Comparison of ENCODE assay signal across 17 cellular contexts in genomic region chr12:22413592-22413991, GRCh38.
A peak's percentile ranks its signal among the peaks of the same experiment; 100 is the strongest.
DNase-seq lines count a peak whose midpoint lies in the region; ATAC-seq and TF ChIP-seq lines count a peak whose summit lies in the region.
"Had no signal": no experiment of that assay in that cellular context is flagged by ENCODE, and none has a peak within 500 bp of the region (broad histone marks: within the 10 kb centered on the region; RNA-seq: fewer than 3 reads in every experiment).

No MANE protein-coding gene starts in this region.

- no peaks in the 10 kb centered on the region for H3K9me3 Mint-ChIP-seq in activated CD4-positive, alpha-beta T cell treated with anti-CD3 and anti-CD28 coated beads, Interleukin-2, amount 10 ng/mL, durations not matched to agents 24 days and 14 days
- no peaks in the 10 kb centered on the region for H3K9me3 Mint-ChIP-seq in H9

- no peak overlapping the region for H3K56ac ChIP-seq in H9 (ENCODE audit: insufficient read length, low read depth, low read length)

- H3K27ac ChIP-seq in heart right ventricle, result peak overlapping the region in 7 of 10 donors; percentile 3 to 64 (median 20)
- no peak overlapping the region for H3K27ac ChIP-seq in psoas muscle
- H3K27ac ChIP-seq in H9 (ENCODE audit: insufficient read length, low read depth, low read length), result no peak overlapping the region
- H3K27ac ChIP-seq: BLaER1 had no signal

- WGBS in heart right ventricle, 2 donors, result 52 to 64% methylated on average over 3 of the region's 3 CpGs
- WGBS in psoas muscle, 3 donors, result 37 to 50% (median 50%) methylated on average over 3 of the region's 3 CpGs
- no CpG with 5 or more reads among the region's 3 CpGs for WGBS in H9 (ENCODE audit: extremely low coverage, insufficient read length, low lambda C conversion rate)

- H3K23ac ChIP-seq in H9 (ENCODE audit: insufficient read length, low read depth, low read length), result no peak overlapping the region

- H3K4me1 ChIP-seq in heart right ventricle (peaks cover 0 to 34% (median 10%) of the 10 kb centered on the region in 9 donors), psoas muscle (peaks cover 6% of the 10 kb centered on the region), H9 (ENCODE audit: insufficient read depth, low read length) (no peaks in the 10 kb centered on the region)
- H3K4me1 ChIP-seq: BLaER1 had no signal

- H3K4ac ChIP-seq in H9 (ENCODE audit: low read depth, low read length), result no peak overlapping the region

- no peaks in the 10 kb centered on the region for H3K36me3 Mint-ChIP-seq in activated CD4-positive, alpha-beta T cell treated with anti-CD3 and anti-CD28 coated beads, Interleukin-2, amount 10 ng/mL, durations not matched to agents 24 days and 14 days (ENCODE audit: low read depth)
- H3K36me3 Mint-ChIP-seq in H9 (ENCODE audit: insufficient read depth in 1 of 3, low read depth in 3 of 3), result no peaks in the 10 kb centered on the region

- H3K9me3 ChIP-seq in heart right ventricle, result no peaks in the 10 kb centered on the region
- H3K9me3 ChIP-seq in psoas muscle, result no peaks in the 10 kb centered on the region
- no peaks in the 10 kb centered on the region for H3K9me3 ChIP-seq in H9 (ENCODE audit: control insufficient read depth, low read depth, low read length)
- H3K9me3 ChIP-seq: BLaER1 had no signal

- no peak overlapping the region for H2BK5ac ChIP-seq in H9 (ENCODE audit: insufficient read length, low read length)

- no peaks in the 10 kb centered on the region for H3K36me3 ChIP-seq in heart right ventricle
- H3K36me3 ChIP-seq in psoas muscle (ENCODE audit: insufficient read depth in 1 of 2, low read depth in 1 of 2), result no peaks in the 10 kb centered on the region
- H3K36me3 ChIP-seq: BLaER1 had no signal

- H3K4me2 ChIP-seq in H9 (ENCODE audit: insufficient read depth, insufficient read length, low read length), result no peak overlapping the region
- H3K4me2 ChIP-seq: BLaER1 had no signal

- H4K5ac ChIP-seq in H9 (ENCODE audit: insufficient read length, low read depth, low read length), result no peak overlapping the region

- no peak overlapping the region for H2BK20ac ChIP-seq in H9 (ENCODE audit: low read depth, low read length, poor library complexity, severe bottlenecking)

- H3T11ph ChIP-seq in H9 (ENCODE audit: low read length), result no peak overlapping the region

- no peak overlapping the region for H2AK5ac ChIP-seq in H9 (ENCODE audit: insufficient read length, low read length)

- TF ChIP-seq CTCF in heart right ventricle (IDR thresholded peaks at IDR 0.05) (no peak), psoas muscle (IDR thresholded peaks at IDR 0.05) (no peak), H9 (conservative IDR thresholded peaks at IDR 0.05) (no peak)

- no peak overlapping the region for H4K8ac ChIP-seq in H9 (replicated peaks; ENCODE audit: insufficient read length, low read depth, low read length)

- H3K18ac ChIP-seq in H9 (ENCODE audit: insufficient read length, low read depth, low read length), result no peak overlapping the region

- no peak overlapping the region for H4K91ac ChIP-seq in H9 (ENCODE audit: insufficient read length, low read depth, low read length)

- H3K27ac Mint-ChIP-seq in activated CD4-positive, alpha-beta T cell treated with anti-CD3 and anti-CD28 coated beads, Interleukin-2, amount 10 ng/mL, durations not matched to agents 24 days and 14 days, result no peak overlapping the region
- no peak overlapping the region for H3K27ac Mint-ChIP-seq in H9

- no peak overlapping the region for H2BK12ac ChIP-seq in H9 (ENCODE audit: insufficient read length, low read depth, low read length)

- no peak overlapping the region for H3K4me3 Mint-ChIP-seq in activated CD4-positive, alpha-beta T cell treated with anti-CD3 and anti-CD28 coated beads, Interleukin-2, amount 10 ng/mL, durations not matched to agents 24 days and 14 days
- H3K4me3 Mint-ChIP-seq in H9, result no peak overlapping the region

- no peaks in the 10 kb centered on the region for H3K79me2 ChIP-seq in H9 (ENCODE audit: insufficient read depth, low read length)

- H3K27me3 ChIP-seq in heart right ventricle (no peaks in the 10 kb centered on the region), psoas muscle (ENCODE audit: insufficient read depth in 3 of 3, low read length in 2 of 3) (no peaks in the 10 kb centered on the region), H9 (ENCODE audit: insufficient read depth, low read length) (no peaks in the 10 kb centered on the region)
- H3K27me3 ChIP-seq: BLaER1 had no signal

- intact Hi-C loops in activated CD4-positive, alpha-beta T cell treated with anti-CD3 and anti-CD28 coated beads, Interleukin-2, amount 10 ng/mL, durations not matched to agents 24 days and 14 days (cut with micrococcal nuclease), result no loop called here
- intact Hi-C loops in heart right ventricle (cut with DNase I), result no loop called here
- intact Hi-C loops in psoas muscle (cut with DNase I), result no loop called here

- H3K4me1 Mint-ChIP-seq in activated CD4-positive, alpha-beta T cell treated with anti-CD3 and anti-CD28 coated beads, Interleukin-2, amount 10 ng/mL, durations not matched to agents 24 days and 14 days, result peaks cover 14% of the 10 kb centered on the region
- H3K4me1 Mint-ChIP-seq in H9, result peaks cover 2 to 4% of the 10 kb centered on the region in 2 experiments; a peak in 2 of 4 replicates

- H2AFZ ChIP-seq in H9 (ENCODE audit: low read length), result no peak overlapping the region

- H4K20me1 ChIP-seq in H9 (ENCODE audit: control insufficient read depth, insufficient read depth, insufficient read length), result no peaks in the 10 kb centered on the region
- H4K20me1 ChIP-seq: BLaER1 had no signal

- no peak overlapping the region for H2BK120ac ChIP-seq in H9 (ENCODE audit: low read depth, low read length, poor library complexity, severe bottlenecking)

- H3K9ac ChIP-seq in H9 (ENCODE audit: extremely low read depth, insufficient read length, low read length), result no peak overlapping the region
- H3K9ac ChIP-seq: BLaER1 had no signal

- H3K23me2 ChIP-seq in H9 (ENCODE audit: insufficient read length, low read depth, low read length, poor library complexity, severe bottlenecking), result no peaks in the 10 kb centered on the region

- no peak overlapping the region for H2BK15ac ChIP-seq in H9 (ENCODE audit: low read depth, low read length)

- no peaks in the 10 kb centered on the region for H3K79me1 ChIP-seq in H9 (ENCODE audit: insufficient read depth, low read depth, low read length, poor library complexity, severe bottlenecking)

- H3K4me3 ChIP-seq in heart right ventricle, result no peak overlapping the region
- no peak overlapping the region for H3K4me3 ChIP-seq in psoas muscle
- H3K4me3 ChIP-seq: BLaER1, GM12878 had no signal

- peaks cover 2% of the 10 kb centered on the region for H3K27me3 Mint-ChIP-seq in activated CD4-positive, alpha-beta T cell treated with anti-CD3 and anti-CD28 coated beads, Interleukin-2, amount 10 ng/mL, durations not matched to agents 24 days and 14 days
- H3K27me3 Mint-ChIP-seq in H9 (ENCODE audit: low read depth), result no peaks in the 10 kb centered on the region

- DNase-seq in activated CD4-positive, alpha-beta T cell treated with anti-CD3 and anti-CD28 coated beads, Interleukin-2, amount 10 ng/mL, durations not matched to agents 24 days and 14 days, result peak; percentile 32
- no peak for DNase-seq in activated CD4-positive, alpha-beta T cell treated with anti-CD3 and anti-CD28 coated beads for 48 hours
- peak; percentile 59 for DNase-seq in astrocyte of the hippocampus (ENCODE audit: low read depth, low spot score)
- DNase-seq in heart right ventricle, result peak in 1 of 2 donors; percentile 44
- DNase-seq in psoas muscle, result no peak
- DNase-seq in NCI-H1048 (lab: John Stamatoyannopoulos, UW), result no peak
- DNase-seq in ureter (ENCODE audit: low spot score), result no peak
- no peak for DNase-seq in H9
- DNase-seq: 8988T, AML-193, Calu3, DMS 273 treated with DMSO at 0.1 percent for 48 hours, DMS79 had no signal

- H3K14ac ChIP-seq in H9 (ENCODE audit: insufficient read depth, low read length), result no peak overlapping the region

- peak; percentile 32 to 92 (median 76) for ATAC-seq in heart right ventricle
- peak; percentile 53 to 89 (median 68) for ATAC-seq in psoas muscle
- ATAC-seq: GM12878, HCT116, HepG2 had no signal

Comparison
In these comparisons a context has a peak if more than half of its experiments do, and no peak if none do; other contexts are left out.
1. DNase-seq: peak in activated CD4-positive, alpha-beta T cell treated with anti-CD3 and anti-CD28 coated beads, Interleukin-2, amount 10 ng/mL, durations not matched to agents 24 days and 14 days (single experiment) and astrocyte of the hippocampus (single experiment); none in activated CD4-positive, alpha-beta T cell treated with anti-CD3 and anti-CD28 coated beads for 48 hours (single experiment), psoas muscle (0 of 2), NCI-H1048 (single experiment), ureter (single experiment) and H9 (single experiment).
2. H3K27ac ChIP-seq: peak in heart right ventricle (7 of 10); none in psoas muscle (single experiment) and H9 (single experiment).